8 cellular contexts compared by ENCODE assay signal in genomic region chrX:110145854-110146253, GRCh38.
DNase-seq lines count a peak whose midpoint lies in the region; ATAC-seq lines count a peak whose summit lies in the region.

No MANE protein-coding gene starts in this region.

- no peaks in the 10 kb centered on the region for H3K9me3 Mint-ChIP-seq in stimulated activated effector memory CD8-positive, alpha-beta T cell treated with anti-CD3 and anti-CD28 coated beads, Interleukin-12 subunit alpha, Interleukin-12 subunit beta, amount 100 ng/mL, for 72 hours

- H3K4me1 Mint-ChIP-seq in stimulated activated effector memory CD8-positive, alpha-beta T cell treated with anti-CD3 and anti-CD28 coated beads, Interleukin-12 subunit alpha, Interleukin-12 subunit beta, amount 100 ng/mL, for 72 hours, result peaks cover 22% of the 10 kb centered on the region

- H3K27ac Mint-ChIP-seq in stimulated activated effector memory CD8-positive, alpha-beta T cell treated with anti-CD3 and anti-CD28 coated beads, Interleukin-12 subunit alpha, Interleukin-12 subunit beta, amount 100 ng/mL, for 72 hours, result peak overlapping the region; percentile 43

- peak; percentile 46 for DNase-seq in EH (ENCODE audit: low read depth)
- DNase-seq in LHCN-M2 (ENCODE audit: low read depth), result peak; percentile 24
- DNase-seq in activated naive CD4-positive, alpha-beta T cell treated with anti-CD3 and anti-CD28 coated beads, Interleukin-2, amount 50 U/mL, for 16 hours, result peak; percentile 12
- peak; percentile 15 for DNase-seq in hepatic stellate cell (ENCODE audit: low spot score)
- no peak for DNase-seq in stimulated activated effector memory CD8-positive, alpha-beta T cell treated with anti-CD3 and anti-CD28 coated beads, Interleukin-12 subunit alpha, Interleukin-12 subunit beta, amount 100 ng/mL, for 72 hours (ENCODE audit: low spot score in 2 of 2)
- DNase-seq in stimulated activated naive CD4-positive, alpha-beta T cell treated with Interleukin-2 at 50 U/mL for 16 hours (lab: John Stamatoyannopoulos, UW), result no peak
- no peak for DNase-seq in T-helper 9 cell

- peak; percentile 78 for ATAC-seq in GM19438 (IDR thresholded peaks at IDR 0.05; ENCODE audit: low read depth, unreplicated experiment)
- no peak for ATAC-seq in stimulated activated effector memory CD8-positive, alpha-beta T cell treated with anti-CD3 and anti-CD28 coated beads, Interleukin-12 subunit alpha, Interleukin-12 subunit beta, amount 100 ng/mL, for 72 hours

- H3K4me3 Mint-ChIP-seq in stimulated activated effector memory CD8-positive, alpha-beta T cell treated with anti-CD3 and anti-CD28 coated beads, Interleukin-12 subunit alpha, Interleukin-12 subunit beta, amount 100 ng/mL, for 72 hours, result no peak overlapping the region

- no peaks in the 10 kb centered on the region for H3K36me3 Mint-ChIP-seq in stimulated activated effector memory CD8-positive, alpha-beta T cell treated with anti-CD3 and anti-CD28 coated beads, Interleukin-12 subunit alpha, Interleukin-12 subunit beta, amount 100 ng/mL, for 72 hours

Comparison
In these comparisons a context has a peak if more than half of its experiments do, and no peak if none do; other contexts are left out.
1. DNase-seq: peak in EH (single experiment), LHCN-M2 (single experiment), activated naive CD4-positive, alpha-beta T cell treated with anti-CD3 and anti-CD28 coated beads, Interleukin-2, amount 50 U/mL, for 16 hours (single experiment) and hepatic stellate cell (single experiment); none in stimulated activated effector memory CD8-positive, alpha-beta T cell treated with anti-CD3 and anti-CD28 coated beads, Interleukin-12 subunit alpha, Interleukin-12 subunit beta, amount 100 ng/mL, for 72 hours (0 of 2), stimulated activated naive CD4-positive, alpha-beta T cell treated with Interleukin-2 at 50 U/mL for 16 hours (single experiment) and T-helper 9 cell (single experiment).